Comparison of ENCODE assay signal across 23 cellular contexts in the genomic region with DNA sequence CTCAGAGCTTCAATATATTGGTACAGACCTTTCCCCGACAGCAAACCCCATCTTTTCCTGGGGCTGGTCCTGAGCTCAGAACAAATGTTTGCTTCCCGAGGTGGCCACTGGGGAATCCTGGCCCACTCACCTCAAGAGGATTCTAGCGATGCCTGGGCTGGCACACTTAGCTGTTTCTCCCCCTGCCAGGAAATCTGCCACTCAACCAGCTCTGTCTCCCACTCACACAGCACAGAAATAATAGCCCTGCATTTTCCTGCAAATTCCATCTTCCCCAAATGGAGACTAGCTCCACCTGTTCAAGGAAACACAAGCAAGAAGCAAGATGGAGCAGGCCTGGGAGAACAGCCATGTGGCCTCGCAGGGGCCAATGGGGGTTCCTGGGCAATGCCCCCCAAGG. TPM values are rescaled to one million over a fixed set of nuclear protein-coding genes. Genes with fewer than 3 reads are reported as not detected.
DNase-seq lines count a peak whose midpoint lies in the region; ATAC-seq and TF ChIP-seq lines count a peak whose summit lies in the region.
"Had no signal": no experiment of that assay in that cellular context is flagged by ENCODE, and none has a peak within 500 bp of the region (broad histone marks: within the 10 kb centered on the region; RNA-seq: fewer than 3 reads in every experiment).

No MANE protein-coding gene starts in this region.

- peak; percentile 14 for DNase-seq in NCI-H2107 treated with DMSO at 0.1 percent for 48 hours (lab: John Stamatoyannopoulos, UW; ENCODE audit: unreplicated experiment)
- no peak for DNase-seq in NCI-H2107 (lab: John Stamatoyannopoulos, UW)
- peak; percentile 33 for DNase-seq in NCI-H187 treated with DMSO at 0.1 percent for 48 hours (lab: John Stamatoyannopoulos, UW)
- no peak for DNase-seq in dorsolateral prefrontal cortex
- no peak for DNase-seq in gastrocnemius medialis
- DNase-seq in nephron progenitor cell = no peak
- DNase-seq in mucosa of descending colon = no peak
- DNase-seq: CD8-positive, alpha-beta T cell; central memory CD4-positive, alpha-beta T cell; KBM-7; left ventricle myocardium inferior; MM.1S; NCI-H146; PC-3; Right ventricle myocardium superior; transverse colon had no signal

- no peaks in the 10 kb centered on the region for H3K9me3 ChIP-seq in gastrocnemius medialis
- no peaks in the 10 kb centered on the region for H3K9me3 ChIP-seq in mucosa of descending colon
- H3K9me3 ChIP-seq: HAP-1, left ventricle myocardium inferior, transverse colon had no signal

- H3K27me3 ChIP-seq in dorsolateral prefrontal cortex = no peaks in the 10 kb centered on the region
- no peaks in the 10 kb centered on the region for H3K27me3 ChIP-seq in gastrocnemius medialis
- H3K27me3 ChIP-seq: transverse colon had no signal

- no peaks in the 10 kb centered on the region for H3K36me3 Mint-ChIP-seq in nephron progenitor cell (ENCODE audit: low read depth)
- H3K36me3 Mint-ChIP-seq: activated naive CD8-positive, alpha-beta T cell; CD8-positive, alpha-beta T cell had no signal

- no peak for TF ChIP-seq POLR2A in gastrocnemius medialis (IDR thresholded peaks at IDR 0.05)

- no peak for ATAC-seq in gastrocnemius medialis
- ATAC-seq in HG02798 (IDR thresholded peaks at IDR 0.05; ENCODE audit: poor library complexity, unreplicated experiment) = no peak
- no peak for ATAC-seq in mucosa of descending colon
- ATAC-seq: CD8-positive, alpha-beta T cell; PC-3 had no signal

- TF ChIP-seq CTCF in dorsolateral prefrontal cortex (IDR thresholded peaks at IDR 0.05 in 54 of 56, conservative IDR thresholded peaks at IDR 0.05 in 2 of 56; ENCODE audit: low read depth in 1 of 56, partially characterized antibody in 56 of 56) (no peak), gastrocnemius medialis (IDR thresholded peaks at IDR 0.05 in 4 of 5, conservative IDR thresholded peaks at IDR 0.05 in 1 of 5) (no peak), nephron progenitor cell (IDR thresholded peaks at IDR 0.05) (no peak), mucosa of descending colon (IDR thresholded peaks at IDR 0.05) (no peak)

- H3K36me3 ChIP-seq in gastrocnemius medialis = no peaks in the 10 kb centered on the region
- H3K36me3 ChIP-seq in mucosa of descending colon (ENCODE audit: low read depth) = no peaks in the 10 kb centered on the region
- H3K36me3 ChIP-seq: HAP-1, left ventricle myocardium inferior, transverse colon had no signal

- H3K9me3 Mint-ChIP-seq in nephron progenitor cell = no peaks in the 10 kb centered on the region
- H3K9me3 Mint-ChIP-seq: CD8-positive, alpha-beta T cell; T-helper 2 cell treated with Interferon-gamma antibody and Interleukin-4, amounts not matched to agents 5 μg/mL and 100 μg/mL, for 36 hours had no signal

- peaks cover 48 to 56% of the 10 kb centered on the region in 2 donors for H3K4me1 ChIP-seq in gastrocnemius medialis
- no peaks in the 10 kb centered on the region for H3K4me1 ChIP-seq in mucosa of descending colon (ENCODE audit: low read depth)
- H3K4me1 ChIP-seq: HAP-1 had no signal

- in situ Hi-C loops in gastrocnemius medialis (cut with MboI; ENCODE audit: low sequenced_read_pairs in 4 of 4) = no loop called here

- peaks cover 3% of the 10 kb centered on the region for H3K27me3 Mint-ChIP-seq in nephron progenitor cell (ENCODE audit: low read depth, poor library complexity)
- H3K27me3 Mint-ChIP-seq: activated naive CD8-positive, alpha-beta T cell had no signal

- H3K4me3 Mint-ChIP-seq in nephron progenitor cell = no peak overlapping the region
- H3K4me3 Mint-ChIP-seq: activated CD8-positive, alpha-beta T cell treated with anti-CD3 and anti-CD28 coated beads, Interleukin-2, amount 10 ng/mL, durations not matched to agents 7 days and 5 days; activated naive CD8-positive, alpha-beta T cell; CD8-positive, alpha-beta T cell; T-helper 2 cell treated with Interferon-gamma antibody and Interleukin-4, amounts not matched to agents 5 μg/mL and 100 μg/mL, for 36 hours had no signal

- peak overlapping the region in 37 of 59 donors; percentile 0 to 84 (median 36) for H3K27ac ChIP-seq in dorsolateral prefrontal cortex
- H3K27ac ChIP-seq in gastrocnemius medialis = peak overlapping the region in 3 of 4 donors; percentile 76 to 99 (median 96)
- H3K27ac ChIP-seq: left ventricle myocardium inferior, skin epidermis had no signal

- no peak overlapping the region for H3K27ac Mint-ChIP-seq in nephron progenitor cell
- H3K27ac Mint-ChIP-seq: activated CD8-positive, alpha-beta T cell treated with anti-CD3 and anti-CD28 coated beads, Interleukin-2, amount 10 ng/mL, durations not matched to agents 7 days and 5 days; CD8-positive, alpha-beta T cell; T-helper 2 cell treated with Interferon-gamma antibody and Interleukin-4, amounts not matched to agents 5 μg/mL and 100 μg/mL, for 36 hours had no signal

- intact Hi-C loops in dorsolateral prefrontal cortex (cut with DNase I) = loop anchor here in 1 of 2 donors (1.0 kb wide), 1 partner anchor 21 kb away; a partner anchor contains a TSS
- intact Hi-C loops in gastrocnemius medialis (cut with DNase I; ENCODE audit: low total_unique reads) = no loop called here
- intact Hi-C loops in mucosa of descending colon (cut with DNase I, micrococcal nuclease) = no loop called here

- H3K4me1 Mint-ChIP-seq in nephron progenitor cell = peaks cover 68% of the 10 kb centered on the region

- H3K4me3 ChIP-seq in dorsolateral prefrontal cortex (no peak overlapping the region), gastrocnemius medialis (no peak overlapping the region), mucosa of descending colon (no peak overlapping the region)
- H3K4me3 ChIP-seq: HAP-1, left ventricle myocardium inferior, skin epidermis, transverse colon had no signal

RNA-seq across cellular contexts. Expression of a gene that starts 21.1 kb away (rescaled TPM):
- 10 to 100 TPM; 14.9 to 97.0 (median 32.4) TPM for total RNA-seq in dorsolateral prefrontal cortex
- total RNA-seq in gastrocnemius medialis = 10 to 100 TPM in 3 of 4 donors, 1 to 10 TPM in 1; 5.0 to 30.0 (median 20.8) TPM
- total RNA-seq in mucosa of descending colon = 10 to 100 TPM in 1 of 3 donors, 1 to 10 TPM in 2; 1.5 to 19.3 (median 2.0) TPM
- total RNA-seq: activated CD8-positive, alpha-beta T cell treated with anti-CD3 and anti-CD28 coated beads, Interleukin-2, amount 10 ng/mL, durations not matched to agents 7 days and 5 days; fibroblast of lung had no signal

Comparison
In these comparisons a context has a peak if more than half of its experiments do, and no peak if none do; other contexts are left out.
1. DNase-seq: peak in NCI-H2107 treated with DMSO at 0.1 percent for 48 hours (single experiment) and NCI-H187 treated with DMSO at 0.1 percent for 48 hours (single experiment); none in NCI-H2107 (single experiment), dorsolateral prefrontal cortex (0 of 10), gastrocnemius medialis (0 of 2), nephron progenitor cell (single experiment) and mucosa of descending colon (0 of 3).